Comparison of ENCODE assay signal across 8 cellular contexts in the genomic region with DNA sequence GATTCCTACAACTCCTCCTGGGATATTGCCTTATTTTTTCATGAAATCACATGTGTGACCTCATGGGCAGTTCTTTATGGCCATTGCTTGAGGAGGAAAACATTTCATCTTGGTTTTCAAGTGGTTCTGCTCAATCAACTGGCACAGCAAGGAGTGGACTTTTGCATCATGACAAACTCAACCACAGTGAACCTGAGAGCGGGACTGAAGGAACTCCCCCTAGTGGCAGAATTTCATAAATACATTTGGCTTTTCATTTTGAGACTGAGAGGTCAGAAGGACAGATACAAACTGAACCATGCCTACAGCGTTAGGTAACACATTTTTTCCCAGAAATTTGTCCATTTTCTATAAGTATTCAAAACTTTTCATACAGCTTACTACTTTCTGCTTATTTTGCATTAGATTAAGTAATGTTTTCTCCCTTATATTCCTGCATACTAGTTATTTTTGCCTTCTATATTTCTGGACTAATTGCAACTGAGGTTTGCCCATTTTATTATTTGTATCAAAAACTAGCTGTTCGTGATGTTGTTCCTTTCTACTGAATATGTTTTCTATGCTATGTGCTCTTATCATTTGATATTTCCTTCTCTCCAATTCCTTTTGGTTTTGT. TPM values are rescaled to one million over a fixed set of nuclear protein-coding genes. Genes with fewer than 3 reads are reported as not detected.
DNase-seq lines count a peak whose midpoint lies in the region; ATAC-seq and TF ChIP-seq lines count a peak whose summit lies in the region.

No MANE protein-coding gene starts in this region.

- ATAC-seq in stimulated activated naive CD8-positive, alpha-beta T cell treated with anti-CD3 and anti-CD28 coated beads, Interleukin-15, amount 100 ng/mL, for 72 hours = peak; percentile 66
- no peak for ATAC-seq in stimulated activated naive CD8-positive, alpha-beta T cell treated with anti-CD3 and anti-CD28 coated beads, Interleukin-15, Interleukin-2, amounts not matched to agents 100 U/mL and 50 U/mL, for 24 hours
- ATAC-seq in HG03342 (IDR thresholded peaks at IDR 0.05; ENCODE audit: unreplicated experiment) (no peak), HG03442 (IDR thresholded peaks at IDR 0.05; ENCODE audit: unreplicated experiment) (no peak)

- peaks cover 0 to 6% (median 0%) of the 10 kb centered on the region in 3 donors for H3K9me3 ChIP-seq in esophagus squamous epithelium
- no peaks in the 10 kb centered on the region for H3K9me3 ChIP-seq in neutrophil

- DNase-seq in stimulated activated naive CD8-positive, alpha-beta T cell treated with anti-CD3 and anti-CD28 coated beads, Interleukin-15, amount 100 ng/mL, for 72 hours = peak in 1 of 2 donors; percentile 31
- DNase-seq in stimulated activated naive CD8-positive, alpha-beta T cell treated with anti-CD3 and anti-CD28 coated beads, Interleukin-15, Interleukin-2, amounts not matched to agents 100 U/mL and 50 U/mL, for 24 hours = no peak
- DNase-seq in M059J (ENCODE audit: low read depth) (peak; percentile 47), SW480 (ENCODE audit: low spot score) (peak; percentile 67), esophagus squamous epithelium (lab: John Stamatoyannopoulos, UW) (no peak)

- H3K4me1 Mint-ChIP-seq in stimulated activated naive CD8-positive, alpha-beta T cell treated with anti-CD3 and anti-CD28 coated beads, Interleukin-15, amount 100 ng/mL, for 72 hours = peaks cover 6% of the 10 kb centered on the region

- WGBS in esophagus squamous epithelium, 2 donors = 6 to 13% methylated on average over 3 of the region's 3 CpGs

- no peak for TF ChIP-seq POLR2A in esophagus squamous epithelium (IDR thresholded peaks at IDR 0.05)

- peak; percentile 37 to 65 (median 54) for TF ChIP-seq CTCF in esophagus squamous epithelium (IDR thresholded peaks at IDR 0.05)
- peak; percentile 78 for TF ChIP-seq CTCF in neutrophil (IDR thresholded peaks at IDR 0.05)

- no peak overlapping the region for H3K27ac ChIP-seq in esophagus squamous epithelium
- H3K27ac ChIP-seq in neutrophil = no peak overlapping the region

- intact Hi-C loops in esophagus squamous epithelium (cut with DNase I) = no loop called here

- H3K4me1 ChIP-seq in esophagus squamous epithelium (no peaks in the 10 kb centered on the region), neutrophil (ENCODE audit: control insufficient read depth in 1 of 2, insufficient read depth in 1 of 2, low read depth in 1 of 2, low read length in 1 of 2) (peaks cover 12% of the 10 kb centered on the region in 2 experiments)

- peaks cover 54% of the 10 kb centered on the region for H3K27me3 Mint-ChIP-seq in stimulated activated naive CD8-positive, alpha-beta T cell treated with anti-CD3 and anti-CD28 coated beads, Interleukin-15, amount 100 ng/mL, for 72 hours

- H3K9me3 Mint-ChIP-seq in stimulated activated naive CD8-positive, alpha-beta T cell treated with anti-CD3 and anti-CD28 coated beads, Interleukin-15, amount 100 ng/mL, for 72 hours = no peaks in the 10 kb centered on the region

- no peak overlapping the region for H3K4me3 Mint-ChIP-seq in stimulated activated naive CD8-positive, alpha-beta T cell treated with anti-CD3 and anti-CD28 coated beads, Interleukin-15, amount 100 ng/mL, for 72 hours

- no peaks in the 10 kb centered on the region for H3K36me3 ChIP-seq in esophagus squamous epithelium
- H3K36me3 ChIP-seq in neutrophil = no peaks in the 10 kb centered on the region

- H3K27me3 ChIP-seq in esophagus squamous epithelium = peaks cover 0 to 30% (median 0%) of the 10 kb centered on the region in 4 donors
- no peaks in the 10 kb centered on the region for H3K27me3 ChIP-seq in neutrophil

- no peak overlapping the region for H3K4me3 ChIP-seq in esophagus squamous epithelium
- no peak overlapping the region for H3K4me3 ChIP-seq in neutrophil (ENCODE audit: low read depth in 1 of 2, low read length in 1 of 2)

- H3K27ac Mint-ChIP-seq in stimulated activated naive CD8-positive, alpha-beta T cell treated with anti-CD3 and anti-CD28 coated beads, Interleukin-15, amount 100 ng/mL, for 72 hours = no peak overlapping the region

RNA-seq across cellular contexts. Expression of gene SIGLEC12, which starts 13.4 kb away (rescaled TPM):
- not detected in 2 replicates for total RNA-seq in M059J (2014; rRNA removed; shearing (Covaris generic))
- total RNA-seq in esophagus squamous epithelium = under 1 TPM in 2 of 4 donors, not detected in 2; 0.22 to 0.91 TPM

RNA-seq across cellular contexts. Expression of gene SIGLEC6, which starts 16.5 kb away (rescaled TPM):
- total RNA-seq in M059J (2014; rRNA removed; shearing (Covaris generic)) = not detected in 2 replicates
- total RNA-seq in esophagus squamous epithelium = 1 to 10 TPM in 1 of 4 donors, not detected in 3; 7.1 TPM

RNA-seq across cellular contexts. Expression of gene CEACAM18, which starts 36.6 kb away (rescaled TPM):
- not detected in 2 replicates for total RNA-seq in M059J (2014; rRNA removed; shearing (Covaris generic))
- not detected for total RNA-seq in esophagus squamous epithelium

RNA-seq across cellular contexts. Expression of gene ZNF175, which starts 56.1 kb away (rescaled TPM):
- 4.5 and 7.1 TPM in 2 replicates for total RNA-seq in M059J (2014; rRNA removed; shearing (Covaris generic))
- total RNA-seq in esophagus squamous epithelium = 1 to 10 TPM; 2.5 to 5.7 (median 2.9) TPM

RNA-seq across cellular contexts. Expression of gene SIGLEC8, which starts 56.7 kb away (rescaled TPM):
- not detected in 2 replicates for total RNA-seq in M059J (2014; rRNA removed; shearing (Covaris generic))
- 1 to 10 TPM in 2 of 4 donors, under 1 TPM in 2; 0.31 to 2.5 (median 0.94) TPM for total RNA-seq in esophagus squamous epithelium

Comparison
In these comparisons a context has a peak if more than half of its experiments do, and no peak if none do; other contexts are left out.
1. DNase-seq: peak in M059J (single experiment) and SW480 (single experiment); none in stimulated activated naive CD8-positive, alpha-beta T cell treated with anti-CD3 and anti-CD28 coated beads, Interleukin-15, Interleukin-2, amounts not matched to agents 100 U/mL and 50 U/mL, for 24 hours (single experiment) and esophagus squamous epithelium (single experiment).